ENCODE assay signal across 8 cellular contexts in the genomic region with DNA sequence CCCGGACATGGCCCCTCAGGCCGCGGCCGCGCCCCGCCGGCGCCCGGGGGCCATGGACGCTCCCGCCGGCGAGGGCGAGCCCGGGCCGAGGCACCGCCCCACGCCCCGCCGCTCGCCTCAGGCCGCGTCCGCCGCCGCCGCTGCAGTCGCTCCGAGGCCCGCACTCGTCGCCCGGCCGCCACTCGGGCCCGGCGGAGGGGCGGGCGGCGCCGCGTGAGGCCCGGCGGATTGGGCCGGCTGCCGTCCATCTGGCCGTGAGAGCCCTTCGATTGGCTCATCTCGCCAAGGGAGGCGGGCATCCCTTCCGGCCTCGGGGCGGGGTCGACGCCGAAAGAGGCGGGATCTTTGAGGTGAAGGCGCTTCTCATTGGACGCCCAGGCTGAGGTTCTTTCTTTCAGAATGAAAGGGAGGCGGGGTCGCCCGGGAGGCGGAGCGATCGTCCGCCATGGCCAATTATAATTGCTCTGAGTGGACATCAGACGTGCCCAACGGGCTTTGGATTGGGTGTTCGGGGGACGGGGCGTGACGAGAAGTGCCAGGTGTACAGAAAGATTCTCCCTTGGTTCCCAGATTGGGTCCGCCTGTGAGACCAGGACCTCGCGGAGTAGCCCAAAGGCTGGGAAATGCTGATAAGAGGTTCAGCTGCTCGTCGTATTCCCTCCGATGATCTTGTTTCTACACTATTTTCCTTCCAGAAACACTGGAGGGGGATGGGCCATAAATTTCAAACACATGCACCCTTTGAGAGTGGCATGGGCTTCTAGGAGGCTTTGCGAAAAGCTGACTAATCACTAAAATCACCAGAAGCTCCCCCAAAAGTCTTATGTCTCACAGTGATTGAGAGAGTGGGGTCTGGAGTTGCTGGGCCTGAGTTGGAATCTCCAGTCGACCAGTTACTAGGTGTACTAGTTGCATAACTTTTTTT. TPM values are rescaled to one million over a fixed set of nuclear protein-coding genes. Genes with fewer than 3 reads are reported as not detected.
DNase-seq lines count a peak whose midpoint lies in the region; ATAC-seq and TF ChIP-seq lines count a peak whose summit lies in the region.

A gene with protein sequence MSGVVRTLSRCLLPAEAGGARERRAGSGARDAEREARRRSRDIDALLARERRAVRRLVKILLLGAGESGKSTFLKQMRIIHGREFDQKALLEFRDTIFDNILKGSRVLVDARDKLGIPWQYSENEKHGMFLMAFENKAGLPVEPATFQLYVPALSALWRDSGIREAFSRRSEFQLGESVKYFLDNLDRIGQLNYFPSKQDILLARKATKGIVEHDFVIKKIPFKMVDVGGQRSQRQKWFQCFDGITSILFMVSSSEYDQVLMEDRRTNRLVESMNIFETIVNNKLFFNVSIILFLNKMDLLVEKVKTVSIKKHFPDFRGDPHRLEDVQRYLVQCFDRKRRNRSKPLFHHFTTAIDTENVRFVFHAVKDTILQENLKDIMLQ (minus strand): TSS at position 156 of the 925 bp plus-strand sequence. CDS start 147 bp downstream, at position 9.

- no peaks in the 10 kb centered on the region for H3K9me3 ChIP-seq in right atrium auricular region
- H3K9me3 ChIP-seq in vagina, result no peaks in the 10 kb centered on the region

- TF ChIP-seq CTCF in right atrium auricular region (IDR thresholded peaks at IDR 0.05), result no peak
- TF ChIP-seq CTCF in vagina (IDR thresholded peaks at IDR 0.05), result no peak

- no peaks in the 10 kb centered on the region for H3K27me3 ChIP-seq in right atrium auricular region
- H3K27me3 ChIP-seq in vagina, result no peaks in the 10 kb centered on the region

- peaks cover 0 to 38% of the 10 kb centered on the region in 2 donors for H3K4me1 ChIP-seq in right atrium auricular region
- H3K4me1 ChIP-seq in vagina, result peaks cover 27% of the 10 kb centered on the region

- TF ChIP-seq POLR2A in vagina (IDR thresholded peaks at IDR 0.05), result peak in 1 of 2 donors; percentile 67

- H3K4me3 ChIP-seq in right atrium auricular region (peak within 1 kb of the TSS; percentile 76 to 77), vagina (peak within 1 kb of the TSS; percentile 60 to 80)

- H3K27ac ChIP-seq in right atrium auricular region (peak within 1 kb of the TSS; percentile 78 to 85), vagina (peak within 1 kb of the TSS; percentile 55)

- peak; percentile 95 to 97 for DNase-seq in NCI-H187 (lab: John Stamatoyannopoulos, UW)
- peak; percentile 94 to 98 (median 97) for DNase-seq in T-helper 2 cell
- DNase-seq in anterior cingulate cortex (lab: John Stamatoyannopoulos, UW), result peak; percentile 81 to 99 (median 97)
- peak; percentile 100 for DNase-seq in right atrium auricular region (ENCODE audit: low spot score)
- peak; percentile 98 for DNase-seq in putamen (ENCODE audit: low spot score)
- peak in 1 of 2 donors; percentile 99 for DNase-seq in vagina (ENCODE audit: extremely low spot score in 2 of 2)

- peak; percentile 94 for ATAC-seq in GM18498 (IDR thresholded peaks at IDR 0.05; ENCODE audit: unreplicated experiment)
- ATAC-seq in HG02938 (IDR thresholded peaks at IDR 0.05; ENCODE audit: unreplicated experiment), result peak; percentile 95

- H3K36me3 ChIP-seq in right atrium auricular region, result no peaks in the 10 kb centered on the region
- no peaks in the 10 kb centered on the region for H3K36me3 ChIP-seq in vagina

- intact Hi-C loops in vagina (cut with DNase I), result no loop called here

RNA-seq across cellular contexts. Expression of the gene that starts here (rescaled TPM):
- total RNA-seq in right atrium auricular region (10 to 100 TPM; 26.3 to 38.8 TPM), vagina (29.5 TPM)
